Comparison of ENCODE assay signal across 19 cellular contexts in genomic region chr5:105616599-105616998, GRCh38.
DNase-seq lines count a peak whose midpoint lies in the region; ATAC-seq and TF ChIP-seq lines count a peak whose summit lies in the region.
"Had no signal": no experiment of that assay in that cellular context is flagged by ENCODE, and none has a peak within 500 bp of the region (broad histone marks: within the 10 kb centered on the region; RNA-seq: fewer than 3 reads in every experiment).

No MANE protein-coding gene starts in this region.

- no peak overlapping the region for H3K4me3 ChIP-seq in LNCaP clone FGC (ENCODE audit: low read depth, low read length)
- H3K4me3 ChIP-seq in PC-3 (ENCODE audit: low read length) = no peak overlapping the region
- H3K4me3 ChIP-seq: Peyer's patch had no signal

- no peaks in the 10 kb centered on the region for H3F3A ChIP-seq in PC-3 (ENCODE audit: low read length, unreplicated experiment)

- no peaks in the 10 kb centered on the region for H3K9me2 ChIP-seq in PC-3 (replicated peaks; ENCODE audit: low read length)
- H3K9me2 ChIP-seq: SK-N-SH had no signal

- BruUV-seq in PC-3 (replicated peaks; lab: Mats Ljungman, UMichigan) = no TSS peak

- no peak overlapping the region for H3K9ac ChIP-seq in PC-3 (ENCODE audit: low read length)
- H3K9ac ChIP-seq: SK-N-SH had no signal

- no peaks in the 10 kb centered on the region for H3K27me3 ChIP-seq in PC-3 (ENCODE audit: low read length)
- H3K27me3 ChIP-seq: Peyer's patch had no signal

- intact Hi-C loops in PC-3 (cut with micrococcal nuclease) = no loop called here

- H3K4me1 ChIP-seq in PC-3 (ENCODE audit: insufficient read depth, low read length) = no peaks in the 10 kb centered on the region
- H3K4me1 ChIP-seq: Peyer's patch had no signal

- POLR2A ChIA-PET in PC-3 (lab: Charles Lee; ENCODE audit: unreplicated experiment) (interaction anchor here (0.5 kb wide), 1 partner anchor 119 kb away, joined by 5 read pairs; no protein-coding TSS in a partner anchor), HEK293T (lab: Yijun Ruan, JAX) (no interaction called here)

- DNase-seq in NCI-H146 (lab: John Stamatoyannopoulos, UW) (peak; percentile 1), NCI-H146 treated with DMSO at 0.1 percent for 48 hours (lab: John Stamatoyannopoulos, UW; ENCODE audit: unreplicated experiment) (no peak), LNCaP clone FGC (ENCODE audit: low read depth) (peak; percentile 32), NCI-H69 (lab: John Stamatoyannopoulos, UW) (peak; percentile 93), PC-3 (no peak), superior temporal gyrus (ENCODE audit: extremely low spot score) (no peak), DMS79 (lab: John Stamatoyannopoulos, UW) (no peak), HEK293T (ENCODE audit: extremely low spot score) (no peak)
- DNase-seq: Calu3, DMS153, GOT3, HCEC 1CT, NCI-H1092, NCI-H1694 treated with DMSO at 0.1 percent for 48 hours, NCI-H526, Peyer's patch, SK-N-SH, SW 1271, T-helper 9 cell had no signal

- H3K9me3 ChIP-seq in PC-3 (ENCODE audit: low read length) = no peaks in the 10 kb centered on the region
- H3K9me3 ChIP-seq: Peyer's patch, SK-N-SH had no signal

- no peak overlapping the region for H2AFZ ChIP-seq in PC-3 (ENCODE audit: low read length)

- H3K27ac ChIP-seq in PC-3 (ENCODE audit: low read length) = no peak overlapping the region
- H3K27ac ChIP-seq: Peyer's patch had no signal

- no peaks in the 10 kb centered on the region for H3K79me2 ChIP-seq in PC-3 (ENCODE audit: low read length)

- H3K4me2 ChIP-seq in PC-3 (ENCODE audit: low read length) = no peak overlapping the region
- H3K4me2 ChIP-seq: SK-N-SH had no signal

- H4K20me1 ChIP-seq in PC-3 (ENCODE audit: low read length) = no peaks in the 10 kb centered on the region

- ATAC-seq in PC-3 = peak; percentile 38

- CTCF ChIA-PET in PC-3 (lab: Charles Lee) = no interaction called here
- CTCF ChIA-PET in HEK293T (lab: Yijun Ruan, JAX) = no interaction called here

- H3K36me3 ChIP-seq in PC-3 (ENCODE audit: low read depth, low read length) = no peaks in the 10 kb centered on the region
- H3K36me3 ChIP-seq: Peyer's patch had no signal

- TF ChIP-seq CTCF in LNCaP clone FGC (IDR thresholded peaks at IDR 0.05; ENCODE audit: control insufficient read depth, extremely low read depth, insufficient read depth) (no peak), PC-3 (conservative IDR thresholded peaks at IDR 0.05; ENCODE audit: low read depth, low read length) (no peak)

TF ChIP-seq in HEK293T, 16 proteins besides CTCF, POLR2A, EP300 and RAD21:
- TF ChIP-seq NFRKB (IDR thresholded peaks at IDR 0.05) = no peak
- no peak for TF ChIP-seq ZNF384 (IDR thresholded peaks at IDR 0.05)
- TF ChIP-seq BHLHE40 (IDR thresholded peaks at IDR 0.05; ENCODE audit: borderline replicate concordance) = no peak
- no peak for TF ChIP-seq ARNT (IDR thresholded peaks at IDR 0.05)
- TF ChIP-seq FOXM1 (IDR thresholded peaks at IDR 0.05; ENCODE audit: borderline replicate concordance) = no peak
- no peak for TF ChIP-seq L3MBTL2 (conservative IDR thresholded peaks at IDR 0.05)
- no peak for TF ChIP-seq SUZ12 (IDR thresholded peaks at IDR 0.05)
- no peak for TF ChIP-seq TARDBP (IDR thresholded peaks at IDR 0.05)
- no peak for TF ChIP-seq HDGF (IDR thresholded peaks at IDR 0.05; ENCODE audit: borderline replicate concordance)
- no peak for TF ChIP-seq LEF1 (IDR thresholded peaks at IDR 0.05; ENCODE audit: borderline replicate concordance)
- TF ChIP-seq FOXK2 (IDR thresholded peaks at IDR 0.05) = no peak
- TF ChIP-seq PKNOX1 (IDR thresholded peaks at IDR 0.05) = no peak
- TF ChIP-seq ELF4 (IDR thresholded peaks at IDR 0.05) = no peak
- no peak for TF ChIP-seq FOXA1 (IDR thresholded peaks at IDR 0.05)
- no peak for TF ChIP-seq CTBP1 (IDR thresholded peaks at IDR 0.05; ENCODE audit: borderline replicate concordance)

Comparison
In these comparisons a context has a peak if more than half of its experiments do, and no peak if none do; other contexts are left out.
1. DNase-seq: peak in NCI-H146 (single experiment), LNCaP clone FGC (single experiment) and NCI-H69 (single experiment); none in NCI-H146 treated with DMSO at 0.1 percent for 48 hours (single experiment), PC-3 (single experiment), superior temporal gyrus (single experiment), DMS79 (single experiment) and HEK293T (single experiment).